ENCODE assay signal across 20 cellular contexts in genomic region chr10:79165068-79165467, GRCh38.
DNase-seq lines count a peak whose midpoint lies in the region; ATAC-seq, FAIRE-seq and TF ChIP-seq lines count a peak whose summit lies in the region.
"Had no signal": no experiment of that assay in that cellular context is flagged by ENCODE, and none has a peak within 500 bp of the region (broad histone marks: within the 10 kb centered on the region; RNA-seq: fewer than 3 reads in every experiment).

No MANE protein-coding gene starts in this region.

- peaks cover 62% of the 10 kb centered on the region for H3K4me1 ChIP-seq in A549
- H3K4me1 ChIP-seq in SJCRH30 = peaks cover 43% of the 10 kb centered on the region
- peaks cover 36% of the 10 kb centered on the region for H3K4me1 ChIP-seq in ovary (ENCODE audit: insufficient read depth)
- H3K4me1 ChIP-seq in testis = peaks cover 35% of the 10 kb centered on the region
- H3K4me1 ChIP-seq: foreskin keratinocyte had no signal

- DNase-seq in A549 (ENCODE audit: low read depth in 1 of 2, low spot score in 1 of 2) (no peak), SJCRH30 (no peak), glutamatergic neuron (no peak), ovary (peak in 1 of 5 donors; percentile 70), testis (no peak), COLO829 (ENCODE audit: low spot score) (no peak), chondrocyte (ENCODE audit: low spot score) (no peak)
- no peak for DNase-seq in stimulated activated naive CD4-positive, alpha-beta T cell treated with Interleukin-2 at 50 U/mL for 16 hours (lab: John Stamatoyannopoulos, UW)
- DNase-seq: activated CD8-positive, alpha-beta T cell treated with anti-CD3 and anti-CD28 coated beads, Interleukin-2, amount 10 ng/mL, durations not matched to agents 7 days and 5 days; activated naive CD8-positive, alpha-beta T cell treated with anti-CD3 and anti-CD28 coated beads, Interleukin-2, amount 10 ng/mL, durations not matched to agents 7 days and 5 days; central memory CD4-positive, alpha-beta T cell; foreskin keratinocyte; immature natural killer cell; NCI-H1092; NCI-H774; Peyer's patch had no signal

- TF ChIP-seq RAD21 in A549 (conservative IDR thresholded peaks at IDR 0.05 in 1 of 2, IDR thresholded peaks at IDR 0.05 in 1 of 2) = no peak

- FAIRE-seq in A549 (lab: Jason Lieb, UNC) = no peak

- POLR2A ChIA-PET in A549 (lab: Yijun Ruan, JAX) = no interaction called here

- no peak for TF ChIP-seq CTCF in A549 (IDR thresholded peaks at IDR 0.05)
- no peak for TF ChIP-seq CTCF in glutamatergic neuron (IDR thresholded peaks at IDR 0.05; ENCODE audit: partially characterized antibody, unreplicated experiment)
- no peak for TF ChIP-seq CTCF in ovary (IDR thresholded peaks at IDR 0.05)
- no peak for TF ChIP-seq CTCF in testis (IDR thresholded peaks at IDR 0.05)
- no peak for TF ChIP-seq CTCF in chondrocyte (IDR thresholded peaks at IDR 0.05)

- peaks cover 7% of the 10 kb centered on the region; the same call in 1 of the 2 replicates for H3K36me3 ChIP-seq in SJCRH30
- no peaks in the 10 kb centered on the region for H3K36me3 ChIP-seq in ovary
- no peaks in the 10 kb centered on the region for H3K36me3 ChIP-seq in testis (ENCODE audit: low read depth, missing control alignments)

- peaks cover 14% of the 10 kb centered on the region for H3K27me3 Mint-ChIP-seq in glutamatergic neuron (ENCODE audit: unreplicated experiment)
- no peaks in the 10 kb centered on the region for H3K27me3 Mint-ChIP-seq in chondrocyte (ENCODE audit: low read depth)
- H3K27me3 Mint-ChIP-seq: activated naive CD8-positive, alpha-beta T cell treated with anti-CD3 and anti-CD28 coated beads, Interleukin-2, amount 10 ng/mL, durations not matched to agents 7 days and 5 days; CD4-positive, alpha-beta memory T cell had no signal

- H3K27ac Mint-ChIP-seq in glutamatergic neuron (ENCODE audit: unreplicated experiment) (peak overlapping the region; percentile 43), chondrocyte (ENCODE audit: unreplicated experiment) (no peak overlapping the region)
- H3K27ac Mint-ChIP-seq: activated CD8-positive, alpha-beta T cell treated with anti-CD3 and anti-CD28 coated beads, Interleukin-2, amount 10 ng/mL, durations not matched to agents 7 days and 5 days; activated naive CD8-positive, alpha-beta T cell treated with anti-CD3 and anti-CD28 coated beads, Interleukin-2, amount 10 ng/mL, durations not matched to agents 7 days and 5 days; activated T-helper 1 cell treated with anti-CD3 and anti-CD28 coated beads, Interleukin-12 subunit alpha, Interleukin-12 subunit beta, Interleukin-2, Interleukin-4 antibody, amounts not matched to agents 30 ng/mL and 10 ng/mL and 1 ng/mL, durations not matched to agents 14 hours and 24 hours and 36 hours; immature natural killer cell had no signal

- TF ChIP-seq POLR2A in A549 (IDR thresholded peaks at IDR 0.05; ENCODE audit: low read length) = no peak
- TF ChIP-seq POLR2A in ovary (IDR thresholded peaks at IDR 0.05) = no peak
- TF ChIP-seq POLR2A in testis (IDR thresholded peaks at IDR 0.05) = no peak

- TF ChIP-seq EP300 in A549 (IDR thresholded peaks at IDR 0.05) (no peak), ovary (IDR thresholded peaks at IDR 0.05) (no peak)

- H3K27me3 ChIP-seq in SJCRH30 (no peaks in the 10 kb centered on the region), ovary (no peaks in the 10 kb centered on the region), testis (no peaks in the 10 kb centered on the region)
- H3K27me3 ChIP-seq: foreskin keratinocyte, Peyer's patch had no signal

- peaks cover 34% of the 10 kb centered on the region for H3K9me3 Mint-ChIP-seq in glutamatergic neuron (ENCODE audit: unreplicated experiment)
- H3K9me3 Mint-ChIP-seq in chondrocyte (ENCODE audit: low read depth) = no peaks in the 10 kb centered on the region
- H3K9me3 Mint-ChIP-seq: activated naive CD8-positive, alpha-beta T cell treated with anti-CD3 and anti-CD28 coated beads, Interleukin-2, amount 10 ng/mL, durations not matched to agents 7 days and 5 days; activated T-helper 1 cell treated with anti-CD3 and anti-CD28 coated beads, Interleukin-12 subunit alpha, Interleukin-12 subunit beta, Interleukin-2, Interleukin-4 antibody, amounts not matched to agents 30 ng/mL and 10 ng/mL and 1 ng/mL, durations not matched to agents 14 hours and 24 hours and 36 hours; CD4-positive, alpha-beta memory T cell; immature natural killer cell had no signal

- CTCF ChIA-PET in A549 (lab: Yijun Ruan, JAX) = interaction anchor here (0.9 to 13.3 kb wide), 5 partner anchors 10 to 30 kb away, joined by 3 to 154 read pairs (median 5); no protein-coding TSS in a partner anchor

- H3K9me3 ChIP-seq in A549 = no peaks in the 10 kb centered on the region
- no peaks in the 10 kb centered on the region for H3K9me3 ChIP-seq in SJCRH30 (replicated peaks)
- H3K9me3 ChIP-seq in ovary = no peaks in the 10 kb centered on the region
- no peaks in the 10 kb centered on the region for H3K9me3 ChIP-seq in testis
- H3K9me3 ChIP-seq: Peyer's patch had no signal

- H3K4me3 Mint-ChIP-seq in glutamatergic neuron (ENCODE audit: unreplicated experiment) (no peak overlapping the region), chondrocyte (ENCODE audit: unreplicated experiment) (no peak overlapping the region)
- H3K4me3 Mint-ChIP-seq: activated CD8-positive, alpha-beta T cell treated with anti-CD3 and anti-CD28 coated beads, Interleukin-2, amount 10 ng/mL, durations not matched to agents 7 days and 5 days; activated naive CD8-positive, alpha-beta T cell treated with anti-CD3 and anti-CD28 coated beads, Interleukin-2, amount 10 ng/mL, durations not matched to agents 7 days and 5 days; activated T-helper 1 cell treated with anti-CD3 and anti-CD28 coated beads, Interleukin-12 subunit alpha, Interleukin-12 subunit beta, Interleukin-2, Interleukin-4 antibody, amounts not matched to agents 30 ng/mL and 10 ng/mL and 1 ng/mL, durations not matched to agents 14 hours and 24 hours and 36 hours; CD4-positive, alpha-beta memory T cell; immature natural killer cell had no signal

- H3K4me1 Mint-ChIP-seq in glutamatergic neuron (ENCODE audit: low read depth, unreplicated experiment) = peaks cover 56% of the 10 kb centered on the region
- H3K4me1 Mint-ChIP-seq in chondrocyte (ENCODE audit: low read depth) = peaks cover 29% of the 10 kb centered on the region

- no peak for ATAC-seq in A549
- ATAC-seq: activated CD8-positive, alpha-beta T cell treated with anti-CD3 and anti-CD28 coated beads, Interleukin-2, amount 10 ng/mL, durations not matched to agents 7 days and 5 days; foreskin keratinocyte had no signal

- H3K4me3 ChIP-seq in A549 (no peak overlapping the region), SJCRH30 (no peak overlapping the region), ovary (no peak overlapping the region), testis (no peak overlapping the region)
- H3K4me3 ChIP-seq: Peyer's patch, smooth muscle cell had no signal

- intact Hi-C loops in ovary (cut with DNase I) (no loop called here), testis (cut with DNase I; ENCODE audit: low total_unique reads) (no loop called here)

- no peak overlapping the region for H3K4me2 ChIP-seq in A549
- H3K4me2 ChIP-seq: smooth muscle cell had no signal

- WGBS in A549 (ENCODE audit: missing lambda C conversion rate) = 94% methylated on average over 2 of the region's 2 CpGs
- 17 to 33% (median 22%) methylated on average over 2 of the region's 2 CpGs for WGBS in ovary, 3 donors
- WGBS in testis, 2 donors = 30% methylated on average over 2 of the region's 2 CpGs

- H3K27ac ChIP-seq in A549 (peak overlapping the region; percentile 9 to 98; a peak in 4 of 6 replicates), SJCRH30 (peak overlapping the region; percentile 39; the same call in 1 of the 2 replicates), ovary (peak overlapping the region; percentile 38 to 71), testis (peak overlapping the region in 1 of 2 donors; percentile 19)
- H3K27ac ChIP-seq: foreskin keratinocyte, Peyer's patch, VCaP had no signal

- H3K36me3 Mint-ChIP-seq in glutamatergic neuron (ENCODE audit: unreplicated experiment) (peaks cover 4% of the 10 kb centered on the region), chondrocyte (ENCODE audit: low read depth) (peaks cover 21% of the 10 kb centered on the region)
- H3K36me3 Mint-ChIP-seq: activated naive CD8-positive, alpha-beta T cell treated with anti-CD3 and anti-CD28 coated beads, Interleukin-2, amount 10 ng/mL, durations not matched to agents 7 days and 5 days had no signal

TF ChIP-seq in A549, 52 proteins besides CTCF, POLR2A, EP300 and RAD21 (continues in another document):
- TF ChIP-seq CEBPB (IDR thresholded peaks at IDR 0.05) (no peak), ZC3H11A (IDR thresholded peaks at IDR 0.05) (no peak), BCL3 (IDR thresholded peaks at IDR 0.05) (no peak), PHF8 (IDR thresholded peaks at IDR 0.05; ENCODE audit: borderline replicate concordance, low read depth) (no peak), ATOH8 (CRISPR knock-in tag; IDR thresholded peaks at IDR 0.05; ENCODE audit: low read depth) (no peak), JUNB (IDR thresholded peaks at IDR 0.05) (no peak), TFCP2L1 (CRISPR knock-in tag; IDR thresholded peaks at IDR 0.05) (no peak), RARB (CRISPR knock-in tag; IDR thresholded peaks at IDR 0.05) (no peak), CHD4 (IDR thresholded peaks at IDR 0.05; ENCODE audit: borderline replicate concordance) (no peak), NR3C1 (IDR thresholded peaks at IDR 0.05) (no peak), HDAC2 (IDR thresholded peaks at IDR 0.05) (no peak), EHF (CRISPR knock-in tag; IDR thresholded peaks at IDR 0.05) (no peak), FOXS1 (CRISPR knock-in tag; IDR thresholded peaks at IDR 0.05) (no peak), GATA3 (IDR thresholded peaks at IDR 0.05; ENCODE audit: borderline replicate concordance) (no peak)
